2 cellular contexts compared by ENCODE assay signal in the genomic region with DNA sequence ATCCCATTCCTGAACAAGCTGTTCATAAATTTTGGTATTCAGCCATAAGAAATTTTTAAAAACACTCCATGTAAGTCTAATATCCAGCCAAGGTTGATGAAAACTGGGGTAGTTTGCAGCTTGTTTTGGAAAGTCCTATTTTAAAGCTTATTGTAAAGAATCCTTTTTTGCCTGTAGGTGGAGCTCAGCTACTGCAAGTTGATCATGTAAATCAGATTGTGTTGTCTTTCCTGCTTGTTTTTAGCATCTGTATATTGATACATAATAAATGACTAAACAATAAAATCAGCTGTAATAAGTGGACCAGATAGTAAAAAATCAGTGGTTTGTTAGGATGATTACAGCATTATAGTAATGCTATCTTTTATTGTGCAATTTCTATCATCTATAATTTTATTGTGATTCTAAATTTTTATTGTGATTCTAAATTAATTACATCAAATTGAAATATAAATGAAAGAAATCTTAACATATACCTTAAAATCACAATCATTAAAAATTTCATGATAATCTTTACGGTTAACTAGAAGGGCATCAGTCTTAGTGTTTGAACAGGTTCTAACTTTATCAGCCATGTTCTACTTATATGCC.
TF ChIP-seq lines count a peak whose summit lies in the region.

No MANE protein-coding gene starts in this region.

TF ChIP-seq in GM12891, 5 proteins besides CTCF, POLR2A, EP300 and RAD21 (continued from another document):
- no peak for TF ChIP-seq POLR2AphosphoS5 (IDR thresholded peaks at IDR 0.05; ENCODE audit: low read depth, low read length)

TF ChIP-seq in IMR-90, 13 proteins besides CTCF, POLR2A, EP300 and RAD21 (continued from another document):
- peak; percentile 76 for TF ChIP-seq SMC3 (IDR thresholded peaks at IDR 0.05; ENCODE audit: low read depth, low read length)
- no peak for TF ChIP-seq BHLHE40 (IDR thresholded peaks at IDR 0.05; ENCODE audit: low read depth, low read length)
- TF ChIP-seq MXI1 (IDR thresholded peaks at IDR 0.05; ENCODE audit: borderline replicate concordance, low read depth, low read length), result no peak
- TF ChIP-seq CHD1 (IDR thresholded peaks at IDR 0.05; ENCODE audit: low read depth, low read length), result no peak
- no peak for TF ChIP-seq FOS (IDR thresholded peaks at IDR 0.05; ENCODE audit: low read depth, low read length)
- no peak for TF ChIP-seq MAZ (IDR thresholded peaks at IDR 0.05; ENCODE audit: borderline replicate concordance, low read depth, low read length)
- no peak for TF ChIP-seq NFE2L2 (IDR thresholded peaks at IDR 0.05; ENCODE audit: low read depth, low read length)
- peak; percentile 27; the same call in 1 of the 2 replicates for TF ChIP-seq CEBPB (IDR thresholded peaks at IDR 0.05; ENCODE audit: low read depth, low read length)
TF ChIP-seq in IMR-90: peak in this region for 2.
